ENCODE assay signal across 20 cellular contexts in the genomic region with DNA sequence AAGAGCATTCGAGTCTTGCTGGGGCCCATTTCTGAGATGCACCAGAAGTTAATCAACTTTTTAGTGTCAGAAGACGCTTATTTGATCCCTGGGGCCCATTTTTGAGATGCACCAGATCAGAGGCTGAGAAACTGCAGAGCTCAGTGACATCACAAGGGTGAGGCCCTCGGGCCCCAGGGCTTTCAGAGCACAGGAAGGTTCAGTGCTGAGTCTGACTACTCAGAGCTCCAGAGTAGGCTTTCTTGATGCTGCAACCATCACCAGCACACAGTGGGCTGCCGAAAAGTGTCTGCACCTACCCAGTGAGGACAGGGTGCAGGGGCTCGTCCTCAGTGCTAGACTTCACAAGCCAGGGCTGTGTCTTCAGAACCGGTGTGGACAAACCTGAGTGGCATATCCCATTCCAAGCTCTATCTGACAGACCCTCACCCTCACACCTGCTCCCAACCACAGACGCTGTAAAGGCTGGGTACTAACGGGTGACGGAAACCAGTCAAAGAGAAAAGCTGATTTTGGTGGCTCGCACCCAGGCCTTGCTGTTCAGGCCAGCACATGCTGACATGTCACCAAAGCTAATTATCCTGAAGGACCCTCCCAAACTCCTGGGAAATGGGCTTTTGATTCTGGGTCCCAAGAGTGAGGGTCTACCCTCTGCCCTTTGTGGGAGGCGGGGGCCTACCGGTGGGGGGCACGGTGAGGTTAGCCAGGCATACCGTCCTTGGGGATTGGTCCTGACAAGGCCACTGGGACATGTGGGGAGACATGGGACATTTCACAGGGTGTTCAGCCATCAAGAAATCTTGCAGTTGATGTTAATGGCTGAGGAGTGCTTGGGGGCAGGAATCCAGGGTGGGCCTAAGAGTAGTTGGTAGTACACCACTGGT.
"Had no signal": no experiment of that assay in that cellular context is flagged by ENCODE, and none has a peak within 500 bp of the region (broad histone marks: within the 10 kb centered on the region; RNA-seq: fewer than 3 reads in every experiment).

No MANE protein-coding gene starts in this region.

- H3K9me3 Mint-ChIP-seq: activated CD4-positive, alpha-beta memory T cell treated with anti-CD3 and anti-CD28 coated beads for 36 hours; naive thymus-derived CD8-positive, alpha-beta T cell; type B pancreatic cell had no signal

- H3K4me3 Mint-ChIP-seq: activated CD4-positive, alpha-beta memory T cell treated with anti-CD3 and anti-CD28 coated beads for 36 hours; mesothelial cell of epicardium; naive thymus-derived CD8-positive, alpha-beta T cell; type B pancreatic cell had no signal

- H3K9ac ChIP-seq: parathyroid adenoma had no signal

- H3K27ac ChIP-seq: parathyroid adenoma, testis had no signal

- DNase-seq: activated CD4-positive, alpha-beta memory T cell treated with anti-CD3 and anti-CD28 coated beads for 36 hours; activated CD4-positive, alpha-beta T cell treated with anti-CD3 and anti-CD28 coated beads for 1 hour; activated naive CD4-positive, alpha-beta T cell treated with Interleukin-2 at 50 U/mL for 16 hours; activated T-cell treated with anti-CD3 and anti-CD28 coated beads, Interleukin-2, amount 50 U/mL, for 48 hours; cerebellar nuclear complex; cortex of kidney; foreskin melanocyte; glutamatergic neuron; hippocampal formation; left ventricle myocardium superior; mammary epithelial cell; naive thymus-derived CD8-positive, alpha-beta T cell; right cardiac atrium; stimulated activated CD4-positive, alpha-beta T cell treated with anti-CD3 and anti-CD28 coated beads, Interleukin-12 subunit alpha, Interleukin-12 subunit beta, amount 100 ng/mL, for 4 hours; T-helper 9 cell; testis had no signal

- H3K27ac Mint-ChIP-seq: activated CD4-positive, alpha-beta memory T cell treated with anti-CD3 and anti-CD28 coated beads for 36 hours; mesothelial cell of epicardium had no signal

- H2AFZ ChIP-seq: parathyroid adenoma had no signal

- H3K79me2 ChIP-seq: parathyroid adenoma had no signal

- H3K27me3 Mint-ChIP-seq: activated CD4-positive, alpha-beta memory T cell treated with anti-CD3 and anti-CD28 coated beads for 36 hours had no signal

- H3K9me3 ChIP-seq: testis had no signal

- ATAC-seq: left ventricle myocardium superior; naive thymus-derived CD8-positive, alpha-beta T cell; right cardiac atrium; SK-N-SH treated with all-trans-retinoic acid at 6 μM for 48 hours had no signal

- H3K27me3 ChIP-seq: testis had no signal

- H3K36me3 Mint-ChIP-seq: activated CD4-positive, alpha-beta memory T cell treated with anti-CD3 and anti-CD28 coated beads for 36 hours; mesothelial cell of epicardium; type B pancreatic cell had no signal

- H3K4me3 ChIP-seq: testis had no signal

- H3K4me1 ChIP-seq: parathyroid adenoma, testis had no signal
